16 cellular contexts compared by ENCODE assay signal in the genomic region with DNA sequence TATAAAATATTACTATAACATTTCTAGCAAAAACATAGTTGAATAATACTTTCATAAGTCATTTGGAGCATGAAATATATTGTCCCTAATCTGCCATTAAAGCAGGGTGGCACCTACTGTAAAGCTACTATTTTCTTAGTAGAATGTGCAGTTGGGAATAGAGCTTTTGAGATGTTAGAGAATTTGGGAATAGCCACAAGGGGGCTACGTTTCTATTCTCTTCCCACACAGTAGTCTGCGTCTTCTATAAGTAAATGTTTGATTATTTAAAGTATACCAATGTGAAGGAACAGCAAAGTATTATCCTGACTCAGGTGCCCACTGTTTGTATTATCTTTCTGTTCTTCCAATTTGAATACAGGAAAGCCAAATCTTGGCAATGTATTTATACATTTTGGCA.
A peak's percentile ranks its signal among the peaks of the same experiment; 100 is the strongest.
DNase-seq lines count a peak whose midpoint lies in the region; TF ChIP-seq lines count a peak whose summit lies in the region.
"Had no signal": no experiment of that assay in that cellular context is flagged by ENCODE, and none has a peak within 500 bp of the region (broad histone marks: within the 10 kb centered on the region; RNA-seq: fewer than 3 reads in every experiment).

No MANE protein-coding gene starts in this region.

- H3K27ac ChIP-seq in brain microvascular endothelial cell (no peak overlapping the region), SJCRH30 (no peak overlapping the region)
- H3K27ac ChIP-seq: BLaER1, parathyroid adenoma, Peyer's patch, transverse colon had no signal

- no peaks in the 10 kb centered on the region; the same call in none of the 2 replicates for H3K4me1 ChIP-seq in SJCRH30
- H3K4me1 ChIP-seq: parathyroid adenoma, Peyer's patch, transverse colon had no signal

- H3K4me3 ChIP-seq in AG10803 (ENCODE audit: low read length) (no peak overlapping the region), brain microvascular endothelial cell (ENCODE audit: low read depth, low read length) (no peak overlapping the region), SJCRH30 (no peak overlapping the region)
- H3K4me3 ChIP-seq: BLaER1, Peyer's patch, transverse colon had no signal

- H3K27me3 ChIP-seq in brain microvascular endothelial cell (replicated peaks) (no peaks in the 10 kb centered on the region), SJCRH30 (no peaks in the 10 kb centered on the region)
- H3K27me3 ChIP-seq: BLaER1, Peyer's patch, transverse colon had no signal

- no peaks in the 10 kb centered on the region for H3K36me3 ChIP-seq in brain microvascular endothelial cell (replicated peaks)
- H3K36me3 ChIP-seq in SJCRH30 = no peaks in the 10 kb centered on the region
- H3K36me3 ChIP-seq: BLaER1, Peyer's patch, transverse colon had no signal

- TF ChIP-seq CTCF in AG10803 (conservative IDR thresholded peaks at IDR 0.05; ENCODE audit: low read length) = peak; percentile 34
- peak; percentile 25 for TF ChIP-seq CTCF in brain microvascular endothelial cell (IDR thresholded peaks at IDR 0.05; ENCODE audit: low read depth, low read length, missing control alignments)

- DNase-seq in AG10803 (ENCODE audit: low read depth) = no peak
- peak; percentile 31 for DNase-seq in HT-29 (ENCODE audit: low spot score)
- peak; percentile 35 for DNase-seq in brain microvascular endothelial cell
- DNase-seq in iPS-NIHi11 (ENCODE audit: low spot score) = peak; percentile 24
- DNase-seq in stimulated activated CD4-positive, alpha-beta T cell treated with anti-CD3 and anti-CD28 coated beads, Interleukin-4, amount 100 ng/mL, for 1 hour = no peak
- DNase-seq in SJCRH30 = no peak
- no peak for DNase-seq in NCI-H187 (lab: John Stamatoyannopoulos, UW)
- no peak for DNase-seq in mucosa of gallbladder (ENCODE audit: low spot score)
- DNase-seq: activated CD4-positive, alpha-beta T cell treated with anti-CD3 and anti-CD28 coated beads for 4 hours; activated T-cell treated with anti-CD3 and anti-CD28 coated beads, Interleukin-2, amount 50 U/mL, for 24 hours; Peyer's patch; stimulated activated CD4-positive, alpha-beta T cell treated with anti-CD3 and anti-CD28 coated beads, Interleukin-15, amount 100 ng/mL, for 24 hours; T-helper 2 cell; transverse colon had no signal

- in situ Hi-C loops in brain microvascular endothelial cell (cut with HindIII; ENCODE audit: low pct_ligation_motif_present, low sequenced_read_pairs) = no loop called here

- H3K9me3 ChIP-seq in SJCRH30 (replicated peaks) = no peaks in the 10 kb centered on the region; the same call in 1 of the 2 replicates
- H3K9me3 ChIP-seq: BLaER1, Peyer's patch, transverse colon had no signal

Comparison
In these comparisons a context has a peak if more than half of its experiments do, and no peak if none do; other contexts are left out.
1. DNase-seq: peak in HT-29 (single experiment), brain microvascular endothelial cell (single experiment) and iPS-NIHi11 (single experiment); none in AG10803 (single experiment), stimulated activated CD4-positive, alpha-beta T cell treated with anti-CD3 and anti-CD28 coated beads, Interleukin-4, amount 100 ng/mL, for 1 hour (single experiment), SJCRH30 (0 of 2), NCI-H187 (0 of 2) and mucosa of gallbladder (single experiment).